ENCODE assay signal across 8 cellular contexts in genomic region chr13:26050568-26051230, GRCh38. TPM values are rescaled to one million over a fixed set of nuclear protein-coding genes. Genes with fewer than 3 reads are reported as not detected.
DNase-seq lines count a peak whose midpoint lies in the region; ATAC-seq and TF ChIP-seq lines count a peak whose summit lies in the region.

No MANE protein-coding gene starts in this region.

- peak overlapping the region in 45 of 59 donors; percentile 5 to 86 (median 70) for H3K27ac ChIP-seq in dorsolateral prefrontal cortex

- ATAC-seq in HG02642 (IDR thresholded peaks at IDR 0.05; ENCODE audit: poor library complexity, unreplicated experiment) (no peak), GM18867 (IDR thresholded peaks at IDR 0.05; ENCODE audit: unreplicated experiment) (no peak), HG02884 (IDR thresholded peaks at IDR 0.05; ENCODE audit: unreplicated experiment) (no peak)

- peak in 11 of 56 donors; percentile 4 to 45 (median 16) for TF ChIP-seq CTCF in dorsolateral prefrontal cortex (IDR thresholded peaks at IDR 0.05 in 54 of 56, conservative IDR thresholded peaks at IDR 0.05 in 2 of 56; ENCODE audit: low read depth in 1 of 56, partially characterized antibody in 56 of 56)
- peak; percentile 32 for TF ChIP-seq CTCF in neural crest cell (conservative IDR thresholded peaks at IDR 0.05)

- H3K27ac Mint-ChIP-seq in neural crest cell (ENCODE audit: unreplicated experiment), result no peak overlapping the region

- H3K27me3 Mint-ChIP-seq in neural crest cell (ENCODE audit: low read depth), result peaks cover 70% of the 10 kb centered on the region

- H3K9me3 Mint-ChIP-seq in neural crest cell, result no peaks in the 10 kb centered on the region

- intact Hi-C loops in dorsolateral prefrontal cortex (cut with DNase I), result loop anchor here (10.0 kb wide), 2 partner anchors 76 to 746 kb away; partner anchors contain the start of gene NUP58 (in 1 of the 2)

- H3K27me3 ChIP-seq in dorsolateral prefrontal cortex, result peaks cover 0 to 66% (median 31%) of the 10 kb centered on the region in 45 donors

- peaks cover 15% of the 10 kb centered on the region for H3K4me1 Mint-ChIP-seq in neural crest cell

- H3K4me3 Mint-ChIP-seq in neural crest cell, result peak overlapping the region; percentile 68

- peak overlapping the region in 58 of 59 donors; percentile 33 to 76 (median 60) for H3K4me3 ChIP-seq in dorsolateral prefrontal cortex

- no peaks in the 10 kb centered on the region for H3K36me3 Mint-ChIP-seq in neural crest cell (ENCODE audit: low read depth)

- DNase-seq in DMS53 (lab: John Stamatoyannopoulos, UW) (peak; percentile 89), NCI-H510A treated with DMSO at 0.1 percent for 48 hours (lab: John Stamatoyannopoulos, UW) (peak; percentile 31), dorsolateral prefrontal cortex (peak in 6 of 10 donors; percentile 20 to 66 (median 44)), neural crest cell (ENCODE audit: low read depth, low spot score) (peak; percentile 33), mucosa of gallbladder (ENCODE audit: low spot score) (no peak)

RNA-seq across cellular contexts. Expression of gene SHISA2, which starts 1.1 kb away (rescaled TPM):
- 1 to 10 TPM in 89 of 120 experiments, under 1 TPM in 31; 0.18 to 7.1 (median 1.4) TPM for total RNA-seq in dorsolateral prefrontal cortex
- total RNA-seq in neural crest cell, result 1.3 and 1.7 TPM in 2 replicates
- total RNA-seq in mucosa of gallbladder, result 0.32 TPM
